In genomic region chr10:94133239-94133638, GRCh38 we compare ENCODE assay signal across 17 cellular contexts.
DNase-seq lines count a peak whose midpoint lies in the region; ATAC-seq and TF ChIP-seq lines count a peak whose summit lies in the region.
"Had no signal": no experiment of that assay in that cellular context is flagged by ENCODE, and none has a peak within 500 bp of the region (broad histone marks: within the 10 kb centered on the region; RNA-seq: fewer than 3 reads in every experiment).

No MANE protein-coding gene starts in this region.

- intact Hi-C loops in left cardiac atrium (cut with DNase I): no loop called here

- H3K27me3 ChIP-seq in smooth muscle cell (ENCODE audit: low read depth): no peaks in the 10 kb centered on the region

- no peaks in the 10 kb centered on the region for H3K36me3 ChIP-seq in smooth muscle cell (ENCODE audit: low read depth)
- H3K36me3 ChIP-seq: HAP-1 had no signal

- no peaks in the 10 kb centered on the region for H3K9me3 ChIP-seq in smooth muscle cell (replicated peaks; ENCODE audit: low read depth)
- H3K9me3 ChIP-seq: HAP-1 had no signal

- H3K27ac ChIP-seq in substantia nigra (ENCODE audit: low read depth, low read length, poor library complexity, severe bottlenecking) (no peak overlapping the region), smooth muscle cell (ENCODE audit: low read depth) (no peak overlapping the region)

- H3K4me3 ChIP-seq in smooth muscle cell: no peak overlapping the region
- H3K4me3 ChIP-seq: HAP-1 had no signal

- no peaks in the 10 kb centered on the region for H4K20me1 ChIP-seq in smooth muscle cell (ENCODE audit: low read depth)

- H2AFZ ChIP-seq in smooth muscle cell (ENCODE audit: low read depth): no peak overlapping the region

- peak; percentile 20; the same call in 1 of the 2 replicates for TF ChIP-seq RAD21 in Ishikawa (IDR thresholded peaks at IDR 0.05; ENCODE audit: low read depth)

- no peak overlapping the region for H3K4me2 ChIP-seq in smooth muscle cell

- no peak for TF ChIP-seq CTCF in smooth muscle cell (IDR thresholded peaks at IDR 0.05; ENCODE audit: borderline replicate concordance, insufficient read depth, poor library complexity, severe bottlenecking)

- peak; percentile 61; the same call in 1 of the 2 replicates for TF ChIP-seq EP300 in Ishikawa (IDR thresholded peaks at IDR 0.05; ENCODE audit: borderline replicate concordance)

- ATAC-seq in left cardiac atrium: peak; percentile 82 to 93
- no peak for ATAC-seq in HG02884 (IDR thresholded peaks at IDR 0.05; ENCODE audit: unreplicated experiment)
- ATAC-seq: activated T-helper 17 cell treated with anti-CD3 and anti-CD28 coated beads, Interleukin-2, amount 50 U/mL, for 72 hours; naive thymus-derived CD4-positive, alpha-beta T cell; stimulated activated naive B cell treated with anti-CD40 and anti-IgM and Interleukin-4, amounts not matched to agents 10 μg/mL and 1 μg/mL and 100 μg/mL, for 72 hours had no signal

- H3K79me2 ChIP-seq in smooth muscle cell (ENCODE audit: low read depth): peaks cover 5% of the 10 kb centered on the region

- no peak overlapping the region for H3K9ac ChIP-seq in smooth muscle cell (ENCODE audit: low read depth)

- DNase-seq in astrocyte of the hippocampus (ENCODE audit: low read depth, low spot score) (peak; percentile 71), left cardiac atrium (peak; percentile 77), substantia nigra (lab: John Stamatoyannopoulos, UW) (peak in 25 of 49 donors; percentile 1 to 58 (median 18)), smooth muscle cell (lab: John Stamatoyannopoulos, UW; ENCODE audit: unreplicated experiment) (no peak), GDM1 (lab: John Stamatoyannopoulos, UW) (no peak)
- DNase-seq: activated CD4-positive, alpha-beta memory T cell treated with anti-CD3 and anti-CD28 coated beads, Interleukin-2, amount 10 ng/mL, durations not matched to agents 7 days and 5 days; aorta; CD8-positive, alpha-beta memory T cell; islet precursor cell; naive thymus-derived CD4-positive, alpha-beta T cell; NCI-H2029 treated with DMSO at 0.1 percent for 48 hours; SIG-M5; stimulated activated naive B cell treated with anti-CD40 and anti-IgM and Interleukin-4, amounts not matched to agents 10 μg/mL and 1 μg/mL and 100 μg/mL, for 72 hours had no signal

- peaks cover 8% of the 10 kb centered on the region for H3K4me1 ChIP-seq in smooth muscle cell (ENCODE audit: low read depth)

- H3F3A ChIP-seq in smooth muscle cell (ENCODE audit: low read depth): peaks cover 18% of the 10 kb centered on the region

TF ChIP-seq in Ishikawa, 13 proteins besides CTCF, POLR2A, EP300 and RAD21:
- TF ChIP-seq NFIC (IDR thresholded peaks at IDR 0.05): peak; percentile 94
- TF ChIP-seq MAX (IDR thresholded peaks at IDR 0.05): 0 out of 2 replicates have a peak, but pooled peaks have one; percentile 40
- no peak for TF ChIP-seq REST (IDR thresholded peaks at IDR 0.05; ENCODE audit: low read depth)
- peak; percentile 92 for TF ChIP-seq TEAD4 (IDR thresholded peaks at IDR 0.05)
- TF ChIP-seq TCF12 (IDR thresholded peaks at IDR 0.05; ENCODE audit: low read depth): peak; percentile 66; the same call in 1 of the 2 replicates

Comparison
In these comparisons a context has a peak if more than half of its experiments do, and no peak if none do; other contexts are left out.
1. DNase-seq: peak in astrocyte of the hippocampus (single experiment), left cardiac atrium (single experiment) and substantia nigra (25 of 49); none in smooth muscle cell (single experiment) and GDM1 (single experiment).